13 cellular contexts compared by ENCODE assay signal in the genomic region with DNA sequence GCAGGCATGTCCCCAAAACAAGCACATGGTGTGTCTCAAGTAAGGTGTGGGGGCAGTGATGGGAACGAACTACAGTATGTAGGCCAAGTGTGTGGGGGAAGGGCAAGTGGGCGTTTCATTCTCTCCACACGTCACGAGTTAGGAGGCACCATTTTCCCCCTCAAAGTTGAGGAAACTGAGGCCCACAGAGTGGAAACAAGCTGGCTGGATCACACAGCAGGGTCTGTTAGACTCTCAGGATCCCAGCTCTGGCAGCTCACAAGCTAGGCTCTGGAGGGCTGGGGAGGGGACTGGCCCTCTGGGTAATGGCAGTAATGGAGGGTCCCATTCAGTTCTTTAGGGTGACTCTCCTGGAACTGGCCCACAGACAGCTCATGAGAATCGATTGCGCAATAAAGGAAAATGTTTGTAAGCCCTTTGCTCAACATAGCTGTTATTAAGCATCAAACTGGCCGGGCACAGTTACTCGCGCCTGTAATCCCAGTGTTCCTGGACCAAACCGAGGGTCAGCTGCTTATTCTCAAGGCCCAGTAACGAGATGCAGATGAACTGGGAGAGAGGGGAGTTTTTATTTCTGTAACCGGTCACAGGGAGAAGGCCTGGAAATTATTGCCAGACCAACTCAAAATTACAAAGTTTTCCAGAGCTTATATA. TPM values are rescaled to one million over a fixed set of nuclear protein-coding genes. Genes with fewer than 3 reads are reported as not detected.
A peak's percentile ranks its signal among the peaks of the same experiment; 100 is the strongest.
DNase-seq lines count a peak whose midpoint lies in the region; ATAC-seq, FAIRE-seq and TF ChIP-seq lines count a peak whose summit lies in the region.
"Had no signal": no experiment of that assay in that cellular context is flagged by ENCODE, and none has a peak within 500 bp of the region (broad histone marks: within the 10 kb centered on the region; RNA-seq: fewer than 3 reads in every experiment).

No MANE protein-coding gene starts in this region.

- no peak for TF ChIP-seq RAD21 in K562 (CRISPR knock-in tag; conservative IDR thresholded peaks at IDR 0.05 in 1 of 2, IDR thresholded peaks at IDR 0.05 in 1 of 2)

- no peaks in the 10 kb centered on the region for H3K9me1 ChIP-seq in K562 (ENCODE audit: control insufficient read depth, insufficient read depth, low read length)

- POLR2A ChIA-PET in HEK293 (lab: Yijun Ruan, JAX) = no interaction called here
- POLR2A ChIA-PET in K562 (lab: Yijun Ruan, JAX) = interaction anchor here (0.6 kb wide), 1 partner anchor 48 kb away, joined by 3 read pairs; no protein-coding TSS in a partner anchor

- CTCF ChIA-PET in HEK293 (lab: Yijun Ruan, JAX) = interaction anchor here (0.6 to 3.2 kb wide), 9 partner anchors 10 to 934 kb away, joined by 3 to 23 read pairs (median 3); no protein-coding TSS in a partner anchor
- CTCF ChIA-PET in K562 (lab: Yijun Ruan, JAX; ENCODE audit: low intra/inter-chr PET ratio) = no interaction called here

- TF ChIP-seq POLR2A in K562 (conservative IDR thresholded peaks at IDR 0.05) = no peak

- WGBS in K562 (ENCODE audit: insufficient coverage, low coverage, missing lambda C conversion rate) = 8% methylated on average over 12 of the region's 12 CpGs
- whole genome bisulfite sequencing in small intestine, 3 donors = 41 to 53% (median 48%) methylated on average over 12 of the region's 12 CpGs

- H3K4me2 ChIP-seq in K562 (ENCODE audit: insufficient read depth, low read length) = no peak overlapping the region

- FAIRE-seq in K562 (lab: Jason Lieb, UNC) (no peak), small intestine (lab: Jason Lieb, UNC) (no peak)
- FAIRE-seq: keratinocyte had no signal

- H3K27ac ChIP-seq in HEK293 (ENCODE audit: extremely low read depth, low read depth, low read length) = no peak overlapping the region
- no peak overlapping the region for H3K27ac ChIP-seq in K562 (ENCODE audit: extremely low read depth, low read depth, low read length)
- H3K27ac ChIP-seq in small intestine (ENCODE audit: low read depth in 1 of 2, low read length in 1 of 2) = no peak overlapping the region

- peaks cover under 1 to 32% of the 10 kb centered on the region in 2 experiments; a peak in 3 of 5 replicates for H3K27me3 ChIP-seq in K562 (ENCODE audit: control insufficient read depth in 2 of 2, insufficient read depth in 2 of 2, low read length in 2 of 2)
- H3K27me3 ChIP-seq in kidney epithelial cell (ENCODE audit: control insufficient read depth, insufficient read depth, low read length) = no peaks in the 10 kb centered on the region
- H3K27me3 ChIP-seq in small intestine (ENCODE audit: control insufficient read depth in 2 of 2, insufficient read depth in 2 of 2, low read length in 2 of 2) = no peaks in the 10 kb centered on the region

- H3K9ac ChIP-seq in K562 (ENCODE audit: insufficient read depth in 1 of 2, low read depth in 2 of 2, low read length in 2 of 2) = no peak overlapping the region

- no peaks in the 10 kb centered on the region for H3K79me2 ChIP-seq in K562 (ENCODE audit: control insufficient read depth, insufficient read depth, low read length)

- no peak overlapping the region for H2AFZ ChIP-seq in K562 (ENCODE audit: low read depth, low read length)

- TF ChIP-seq CTCF in HEK293 (tag by site-specific recombination; IDR thresholded peaks at IDR 0.05) (no peak), K562 (IDR thresholded peaks at IDR 0.05 in 2 of 3, conservative IDR thresholded peaks at IDR 0.05 in 1 of 3; ENCODE audit: insufficient read depth in 2 of 3, low read depth in 1 of 3, low read length in 3 of 3) (no peak), kidney epithelial cell (IDR thresholded peaks at IDR 0.05; ENCODE audit: insufficient read depth, low read length, poor library complexity, severe bottlenecking) (no peak)

- no peak for DNase-seq in K562 (ENCODE audit: extremely low read depth in 1 of 4, low spot score in 3 of 4)
- DNase-seq in kidney epithelial cell (ENCODE audit: low read depth) = peak; percentile 4
- peak; percentile 19 for DNase-seq in small intestine
- DNase-seq in NCI-H2029 treated with DMSO at 0.1 percent for 48 hours (lab: John Stamatoyannopoulos, UW) = no peak
- no peak for DNase-seq in DMS53 treated with DMSO at 0.1 percent for 48 hours (lab: John Stamatoyannopoulos, UW; ENCODE audit: unreplicated experiment)
- DNase-seq in NCI-H1436 (lab: John Stamatoyannopoulos, UW) = no peak
- DNase-seq in NCI-H2227 treated with DMSO at 0.1 percent for 48 hours (lab: John Stamatoyannopoulos, UW) = no peak
- DNase-seq: DMS79 treated with DMSO at 0.1 percent for 48 hours; effector memory CD4-positive, alpha-beta T cell; NCI-H2171; stimulated activated naive CD4-positive, alpha-beta T cell treated with Interleukin-2 at 50 U/mL for 16 hours had no signal

- H3K36me3 ChIP-seq in HEK293 (ENCODE audit: control insufficient read depth in 2 of 2, insufficient read depth in 1 of 2, low read length in 2 of 2) (no peaks in the 10 kb centered on the region), K562 (ENCODE audit: control insufficient read depth, insufficient read depth, low read length) (no peaks in the 10 kb centered on the region), kidney epithelial cell (ENCODE audit: control insufficient read depth, insufficient read depth, low read length) (no peaks in the 10 kb centered on the region), small intestine (ENCODE audit: control insufficient read depth in 2 of 2, insufficient read depth in 2 of 2, low read length in 2 of 2) (no peaks in the 10 kb centered on the region)

- in situ Hi-C loops in K562 (cut with MboI) = no loop called here

- H3K9me3 ChIP-seq in HEK293 (ENCODE audit: control insufficient read depth, insufficient read depth, low read depth, low read length) (no peaks in the 10 kb centered on the region), K562 (replicated peaks; ENCODE audit: control insufficient read depth, insufficient read depth, low read depth, low read length) (no peaks in the 10 kb centered on the region), small intestine (ENCODE audit: control insufficient read depth, low read depth) (no peaks in the 10 kb centered on the region)

- H3K4me3 ChIP-seq in HEK293 (ENCODE audit: low read depth, low read length) = no peak overlapping the region
- H3K4me3 ChIP-seq in K562 = no peak overlapping the region
- H3K4me3 ChIP-seq in kidney epithelial cell (ENCODE audit: low read depth, low read length) = no peak overlapping the region
- H3K4me3 ChIP-seq in small intestine (ENCODE audit: low read depth in 1 of 2, low read length in 2 of 2) = no peak overlapping the region

- no peaks in the 10 kb centered on the region; the same call in 1 of the 2 replicates for H4K20me1 ChIP-seq in K562 (replicated peaks; ENCODE audit: control insufficient read depth, insufficient read depth, low read length)

- intact Hi-C loops in K562 (cut with micrococcal nuclease) = no loop called here

- H3K4me1 ChIP-seq in HEK293 (ENCODE audit: control insufficient read depth, insufficient read depth, low read length) = no peaks in the 10 kb centered on the region
- no peaks in the 10 kb centered on the region; a peak in 1 of 5 replicates for H3K4me1 ChIP-seq in K562 (replicated peaks in 1 of 2; ENCODE audit: control insufficient read depth in 2 of 2, insufficient read depth in 2 of 2, low read length in 2 of 2)
- H3K4me1 ChIP-seq in small intestine (ENCODE audit: control insufficient read depth in 2 of 2, insufficient read depth in 1 of 2, low read depth in 1 of 2, low read length in 1 of 2) = no peaks in the 10 kb centered on the region

- no TSS peak for BruUV-seq in K562 (replicated peaks; lab: Mats Ljungman, UMichigan)

- ATAC-seq in K562 = no peak

- TF ChIP-seq EP300 in K562 (IDR thresholded peaks at IDR 0.05; ENCODE audit: low read length) = no peak

TF ChIP-seq in HEK293, 187 proteins besides CTCF, POLR2A, EP300 and RAD21 (continues in another document):
- peak; percentile 3; the same call in 1 of the 2 replicates for TF ChIP-seq EGR2 (tag by site-specific recombination; IDR thresholded peaks at IDR 0.05; ENCODE audit: low read depth)

TF ChIP-seq in K562, 482 proteins besides CTCF, POLR2A, EP300 and RAD21 (continues in another document):
- TF ChIP-seq PHF21A (IDR thresholded peaks at IDR 0.05; ENCODE audit: borderline replicate concordance, low read depth) (no peak), CEBPB (tag; IDR thresholded peaks at IDR 0.05) (peak; percentile 98), ZNF561 (CRISPR knock-in tag; conservative IDR thresholded peaks at IDR 0.05) (no peak), CEBPG (CRISPR knock-in tag; IDR thresholded peaks at IDR 0.05) (peak; percentile 81), CEBPG (tag; conservative IDR thresholded peaks at IDR 0.05 in 1 of 2, IDR thresholded peaks at IDR 0.05 in 1 of 2) (peak; percentile 88 to 100)

RNA-seq across cellular contexts. Expression of a gene that starts 24.1 kb away (rescaled TPM):
- total RNA-seq in K562 (2011; cell fraction: chromatin; rRNA removed; ENCODE audit: low replicate concordance) = not detected in 2 replicates
- total RNA-seq in K562 (2011; cell fraction: nucleolus; rRNA removed) = not detected in 2 replicates
- not detected in 2 replicates for total RNA-seq in K562 (2011; cell fraction: nucleoplasm; rRNA removed)
- total RNA-seq in K562 (2014; rRNA removed) = not detected in 2 replicates
- not detected in 2 replicates for total RNA-seq in K562 (2014; rRNA removed; fragmentation: Illumina TruSeq; extraction: Trizol)
- not detected in 2 replicates for total RNA-seq in K562 (2015; rRNA removed; fragmentation: Illumina TruSeq; extraction: Trizol)
- total RNA-seq in K562 (2021) = not detected in 2 replicates
- not detected in 2 replicates for polyA plus RNA-seq in K562 (2011; rRNA removed)
- 0.01 TPM in 1 of 2 replicates, not detected in the other for polyA plus RNA-seq in K562 (2011; cell fraction: cytosol; rRNA removed)
- polyA plus RNA-seq in K562 (2011; cell fraction: nucleus; rRNA removed) = 0.04 TPM in 1 of 2 replicates, not detected in the other
- polyA plus RNA-seq in K562 (2012) = 0.01 TPM in 1 of 2 replicates, not detected in the other
- not detected in 2 replicates for polyA plus RNA-seq in K562 (2014; fragmentation: Illumina TruSeq; extraction: Trizol)
- polyA plus RNA-seq in K562 (2014; fragmentation: Nextera tagmentation; extraction: Ambion mirVana) = not detected
- not detected in 2 replicates for polyA plus RNA-seq in K562 (2014; rRNA removed)
- polyA minus RNA-seq in K562 (2011; rRNA and poly(A)+ RNA removed) = not detected in 2 replicates
- not detected in 2 replicates for polyA minus RNA-seq in K562 (2011; cell fraction: cytosol; rRNA and poly(A)+ RNA removed)
- polyA minus RNA-seq in K562 (2011; cell fraction: nucleus; rRNA and poly(A)+ RNA removed) = not detected in 2 replicates
- total RNA-seq in kidney epithelial cell = 3.3 and 3.6 TPM in 2 replicates
- polyA plus RNA-seq in small intestine = 1 to 10 TPM in 1 of 3 donors, under 1 TPM in 1, not detected in 1; 0.54 to 3.5 TPM

Comparison
In these comparisons a context has a peak if more than half of its experiments do, and no peak if none do; other contexts are left out.
1. DNase-seq: peak in kidney epithelial cell (single experiment) and small intestine (single experiment); none in K562 (0 of 4), NCI-H2029 treated with DMSO at 0.1 percent for 48 hours (single experiment), DMS53 treated with DMSO at 0.1 percent for 48 hours (single experiment), NCI-H1436 (single experiment) and NCI-H2227 treated with DMSO at 0.1 percent for 48 hours (single experiment).